20 cellular contexts compared by ENCODE assay signal in the genomic region with DNA sequence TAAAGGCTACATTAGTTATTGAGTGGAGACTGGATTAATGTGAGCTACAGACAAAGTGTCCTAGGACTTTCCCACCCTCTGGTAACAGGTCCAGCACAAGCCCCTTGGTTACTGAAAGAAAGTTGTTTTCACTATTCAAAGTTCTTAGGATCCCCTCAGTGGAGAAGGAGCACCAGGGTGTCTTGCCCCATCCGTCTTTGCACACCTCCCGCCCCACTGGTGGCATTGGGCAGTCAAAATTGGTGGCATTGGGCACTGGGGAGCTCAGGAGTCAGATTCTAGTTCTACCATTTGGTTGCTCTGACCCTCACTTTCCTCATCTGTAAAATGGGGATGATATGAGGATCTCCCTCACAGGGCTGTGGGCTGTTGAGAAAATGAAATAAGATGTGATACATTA. TPM values are rescaled to one million over a fixed set of nuclear protein-coding genes. Genes with fewer than 3 reads are reported as not detected.
DNase-seq lines count a peak whose midpoint lies in the region; ATAC-seq and TF ChIP-seq lines count a peak whose summit lies in the region.
"Had no signal": no experiment of that assay in that cellular context is flagged by ENCODE, and none has a peak within 500 bp of the region (broad histone marks: within the 10 kb centered on the region; RNA-seq: fewer than 3 reads in every experiment).

No MANE protein-coding gene starts in this region.

- DNase-seq in IMR-90 (no peak), WTC11 (ENCODE audit: low spot score) (no peak), posterior vena cava (ENCODE audit: low spot score) (peak; percentile 24), BE2C (no peak), cerebellum (ENCODE audit: low spot score) (no peak)
- no peak for DNase-seq in stimulated activated CD4-positive, alpha-beta T cell treated with anti-CD3 and anti-CD28 coated beads, Interleukin-2, amount 100 ng/mL, for 48 hours
- no peak for DNase-seq in NK-92 treated with Interleukin-12 subunit alpha and Interleukin-12 subunit beta, amount 100 ng/mL, for 24 hours (lab: John Stamatoyannopoulos, UW)
- DNase-seq: Calu3, DMS79 treated with DMSO at 0.1 percent for 48 hours, GF-D8, NCI-H1105, NCI-H1436 treated with DMSO at 0.1 percent for 48 hours, NCI-H187 treated with DMSO at 0.1 percent for 48 hours, NCI-H2107, NCI-H524, NCI-H748 treated with DMSO at 0.1 percent for 48 hours, PC-3 had no signal

- H3K36me3 ChIP-seq in IMR-90 (ENCODE audit: control insufficient read depth, insufficient read depth, low read length) (peaks cover 3% of the 10 kb centered on the region; the same call in 1 of the 2 replicates), gastroesophageal sphincter (no peaks in the 10 kb centered on the region), BE2C (no peaks in the 10 kb centered on the region)

- CTCF ChIA-PET in IMR-90 (lab: Yijun Ruan, JAX), result no interaction called here
- CTCF ChIA-PET in WTC11 (lab: Charles Lee), result interaction anchor here (1.7 to 1.9 kb wide), 2 partner anchors 14 to 35 kb away, joined by 5 read pairs; no protein-coding TSS in a partner anchor

- peaks cover 24% of the 10 kb centered on the region for H3K4me1 Mint-ChIP-seq in WTC11

- no peak overlapping the region for H2BK5ac ChIP-seq in IMR-90 (ENCODE audit: low read depth, low read length, poor library complexity, severe bottlenecking)

- no peak overlapping the region for H3K27ac ChIP-seq in IMR-90 (ENCODE audit: insufficient read depth, low read length)
- peak overlapping the region in 3 of 4 donors; percentile 89 to 93 (median 92) for H3K27ac ChIP-seq in gastroesophageal sphincter

- no peak overlapping the region for H2AK9ac ChIP-seq in IMR-90 (replicated peaks; ENCODE audit: low read depth, low read length, poor library complexity)

- H2BK20ac ChIP-seq in IMR-90 (ENCODE audit: low read depth, low read length), result peak overlapping the region; percentile 52; the same call in 1 of the 2 replicates

- H3K4me2 ChIP-seq in IMR-90 (ENCODE audit: low read depth, low read length), result no peak overlapping the region

- H2AK5ac ChIP-seq in IMR-90 (ENCODE audit: low read depth, low read length), result peak overlapping the region; percentile 93

- no peaks in the 10 kb centered on the region for H3K36me3 Mint-ChIP-seq in WTC11

- TF ChIP-seq RAD21 in IMR-90 (IDR thresholded peaks at IDR 0.05; ENCODE audit: low read length), result no peak

- TF ChIP-seq EP300 in gastroesophageal sphincter (IDR thresholded peaks at IDR 0.05), result no peak

- no peak overlapping the region for H4K8ac ChIP-seq in IMR-90 (ENCODE audit: low read depth in 2 of 2, low read length in 2 of 2)

- no peak overlapping the region for H4K5ac ChIP-seq in IMR-90 (ENCODE audit: low read depth, low read length)

- peaks cover 11% of the 10 kb centered on the region for H4K20me1 ChIP-seq in IMR-90 (ENCODE audit: insufficient read depth, low read length)

- H3K4me1 ChIP-seq in IMR-90 (ENCODE audit: control insufficient read depth, insufficient read depth, low read length) (peaks cover 32% of the 10 kb centered on the region), gastroesophageal sphincter (peaks cover 6 to 76% (median 25%) of the 10 kb centered on the region in 3 donors), BE2C (peaks cover 11% of the 10 kb centered on the region)

- ATAC-seq in IMR-90 (ENCODE audit: low read depth) (no peak), WTC11 (no peak), gastroesophageal sphincter (no peak)
- ATAC-seq: PC-3, Right ventricle myocardium inferior had no signal

- H2BK120ac ChIP-seq in IMR-90 (ENCODE audit: low read depth, low read length), result peak overlapping the region; percentile 66

- POLR2A ChIA-PET in IMR-90 (lab: Charles Lee; ENCODE audit: unreplicated experiment) (no interaction called here), WTC11 (lab: Charles Lee) (no interaction called here)

- TF ChIP-seq CTCF in IMR-90 (conservative IDR thresholded peaks at IDR 0.05; ENCODE audit: low read depth, low read length) (no peak), WTC11 (IDR thresholded peaks at IDR 0.05) (no peak), gastroesophageal sphincter (IDR thresholded peaks at IDR 0.05) (no peak), BE2C (IDR thresholded peaks at IDR 0.05; ENCODE audit: low read depth, low read length) (no peak)

- H3K4me3 ChIP-seq in IMR-90 (ENCODE audit: insufficient read depth, low read depth, low read length), result no peak overlapping the region
- no peak overlapping the region for H3K4me3 ChIP-seq in gastroesophageal sphincter
- no peak overlapping the region for H3K4me3 ChIP-seq in BE2C (ENCODE audit: low read depth, low read length)

- no CpG with 5 or more reads among the region's 2 CpGs for WGBS in IMR-90 (ENCODE audit: extremely low coverage in 2 of 2, insufficient read length in 1 of 2), 2 experiments
- WGBS in gastroesophageal sphincter (ENCODE audit: low coverage in 1 of 2), 2 donors, result no CpG with 5 or more reads among the region's 2 CpGs

- H3K56ac ChIP-seq in IMR-90 (ENCODE audit: extremely low read depth, insufficient read depth, low read length), result no peak overlapping the region

- 0 out of 2 replicates have a peak overlapping the region, but pooled peaks have one; percentile 16 for H4K91ac ChIP-seq in IMR-90 (ENCODE audit: insufficient read depth, low read depth, low read length)

- no peaks in the 10 kb centered on the region for H3K9me3 Mint-ChIP-seq in WTC11

- dilution Hi-C loops in IMR-90 (cut with HindIII; ENCODE audit: low sequenced_read_pairs, unreplicated experiment), result no loop called here

- H2AFZ ChIP-seq in IMR-90 (replicated peaks; ENCODE audit: low read length, poor library complexity), result no peak overlapping the region

- peak overlapping the region; percentile 72; the same call in 2 of the 3 replicates for H2BK15ac ChIP-seq in IMR-90 (ENCODE audit: low read depth, low read length)

- BruUV-seq in IMR-90 (replicated peaks; lab: Mats Ljungman, UMichigan), result no TSS peak

- peaks cover 15 to 23% of the 10 kb centered on the region in 2 experiments for H3K79me1 ChIP-seq in IMR-90 (ENCODE audit: low read depth in 1 of 2, low read length in 2 of 2)

- 0 out of 2 replicates have a peak overlapping the region, but pooled peaks have one; percentile 17 for H3K23ac ChIP-seq in IMR-90 (ENCODE audit: low read depth, low read length)

- H3K4me3 Mint-ChIP-seq in WTC11, result no peak overlapping the region

- in situ Hi-C loops in IMR-90 (cut with MboI; ENCODE audit: low sequenced_read_pairs), result loop anchor here (5.0 kb wide), 1 partner anchor 63 kb away; no protein-coding TSS in a partner anchor

- H3K9me3 ChIP-seq in IMR-90 (ENCODE audit: control insufficient read depth, insufficient read depth, low read length), result no peaks in the 10 kb centered on the region
- H3K9me3 ChIP-seq in gastroesophageal sphincter, result no peaks in the 10 kb centered on the region
- H3K9me3 ChIP-seq in BE2C, result no peaks in the 10 kb centered on the region

- H3K27me3 Mint-ChIP-seq in WTC11 (ENCODE audit: low read depth), result no peaks in the 10 kb centered on the region; the same call in none of the 2 replicates

- peaks cover 28% of the 10 kb centered on the region for H3K9me1 ChIP-seq in IMR-90 (ENCODE audit: insufficient read depth, low read length)

- 0 out of 2 replicates have a peak overlapping the region, but pooled peaks have one; percentile 19 for H3K27ac Mint-ChIP-seq in WTC11

- no peak for TF ChIP-seq POLR2A in IMR-90 (IDR thresholded peaks at IDR 0.05; ENCODE audit: low read depth, low read length)
- no peak for TF ChIP-seq POLR2A in gastroesophageal sphincter (IDR thresholded peaks at IDR 0.05)

- H3K18ac ChIP-seq in IMR-90 (ENCODE audit: low read depth, low read length), result no peak overlapping the region

- H3K4ac ChIP-seq in IMR-90 (ENCODE audit: low read depth, low read length), result peak overlapping the region; percentile 15; the same call in 1 of the 2 replicates

- H3K27me3 ChIP-seq in IMR-90 (ENCODE audit: control insufficient read depth, insufficient read depth, low read length) (no peaks in the 10 kb centered on the region), gastroesophageal sphincter (no peaks in the 10 kb centered on the region), BE2C (no peaks in the 10 kb centered on the region)

- intact Hi-C loops in IMR-90 (cut with micrococcal nuclease) (no loop called here), posterior vena cava (cut with DNase I) (loop anchor here (1.0 to 5.0 kb wide), 2 partner anchors 17 to 63 kb away; no protein-coding TSS in a partner anchor)

- no peak overlapping the region for H3K9ac ChIP-seq in IMR-90 (ENCODE audit: low read depth, low read length)

- H3K14ac ChIP-seq in IMR-90 (replicated peaks; ENCODE audit: low read depth, low read length), result no peak overlapping the region

TF ChIP-seq in IMR-90, 13 proteins besides CTCF, POLR2A, EP300 and RAD21 (continues in another document):
- TF ChIP-seq, protein P1, sequence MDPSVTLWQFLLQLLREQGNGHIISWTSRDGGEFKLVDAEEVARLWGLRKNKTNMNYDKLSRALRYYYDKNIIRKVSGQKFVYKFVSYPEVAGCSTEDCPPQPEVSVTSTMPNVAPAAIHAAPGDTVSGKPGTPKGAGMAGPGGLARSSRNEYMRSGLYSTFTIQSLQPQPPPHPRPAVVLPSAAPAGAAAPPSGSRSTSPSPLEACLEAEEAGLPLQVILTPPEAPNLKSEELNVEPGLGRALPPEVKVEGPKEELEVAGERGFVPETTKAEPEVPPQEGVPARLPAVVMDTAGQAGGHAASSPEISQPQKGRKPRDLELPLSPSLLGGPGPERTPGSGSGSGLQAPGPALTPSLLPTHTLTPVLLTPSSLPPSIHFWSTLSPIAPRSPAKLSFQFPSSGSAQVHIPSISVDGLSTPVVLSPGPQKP (IDR thresholded peaks at IDR 0.05; ENCODE audit: borderline replicate concordance, low read depth, low read length), result no peak
- no peak for TF ChIP-seq CHD1 (IDR thresholded peaks at IDR 0.05; ENCODE audit: low read depth, low read length)

TF ChIP-seq in WTC11, 78 proteins besides CTCF, POLR2A, EP300 and RAD21:
- no peak for TF ChIP-seq ATF1 (CRISPR knock-in tag; IDR thresholded peaks at IDR 0.05)

RNA-seq across cellular contexts. Expression of a gene that starts 2.4 kb away (rescaled TPM):
- total RNA-seq in IMR-90 (2012; rRNA removed) (9.5 and 14.7 TPM in 2 replicates), WTC11 (2021) (4.5 to 6.7 TPM (median 6.3 TPM) in 3 replicates), gastroesophageal sphincter (10 to 100 TPM; 36.5 to 52.5 (median 50.8) TPM), posterior vena cava (10 to 100 TPM; 45.7 to 55.9 TPM), cerebellum (8.5 TPM)
- 23.5 and 25.1 TPM in 2 replicates for polyA plus RNA-seq in IMR-90 (2012; rRNA removed)
- polyA plus RNA-seq in IMR-90 (2012; cell fraction: cytosol; rRNA removed), result 17.2 and 30.6 TPM in 2 replicates
- polyA plus RNA-seq in IMR-90 (2012; cell fraction: nucleus; rRNA removed; ENCODE audit: low replicate concordance), result 24.7 and 29.8 TPM in 2 replicates
- 6.8 TPM for polyA plus RNA-seq in BE2C (2012; ENCODE audit: insufficient read depth, insufficient read length, low read depth)
- total RNA-seq: Calu3, MCF 10A had no signal
